8 cellular contexts compared by ENCODE assay signal in the genomic region with DNA sequence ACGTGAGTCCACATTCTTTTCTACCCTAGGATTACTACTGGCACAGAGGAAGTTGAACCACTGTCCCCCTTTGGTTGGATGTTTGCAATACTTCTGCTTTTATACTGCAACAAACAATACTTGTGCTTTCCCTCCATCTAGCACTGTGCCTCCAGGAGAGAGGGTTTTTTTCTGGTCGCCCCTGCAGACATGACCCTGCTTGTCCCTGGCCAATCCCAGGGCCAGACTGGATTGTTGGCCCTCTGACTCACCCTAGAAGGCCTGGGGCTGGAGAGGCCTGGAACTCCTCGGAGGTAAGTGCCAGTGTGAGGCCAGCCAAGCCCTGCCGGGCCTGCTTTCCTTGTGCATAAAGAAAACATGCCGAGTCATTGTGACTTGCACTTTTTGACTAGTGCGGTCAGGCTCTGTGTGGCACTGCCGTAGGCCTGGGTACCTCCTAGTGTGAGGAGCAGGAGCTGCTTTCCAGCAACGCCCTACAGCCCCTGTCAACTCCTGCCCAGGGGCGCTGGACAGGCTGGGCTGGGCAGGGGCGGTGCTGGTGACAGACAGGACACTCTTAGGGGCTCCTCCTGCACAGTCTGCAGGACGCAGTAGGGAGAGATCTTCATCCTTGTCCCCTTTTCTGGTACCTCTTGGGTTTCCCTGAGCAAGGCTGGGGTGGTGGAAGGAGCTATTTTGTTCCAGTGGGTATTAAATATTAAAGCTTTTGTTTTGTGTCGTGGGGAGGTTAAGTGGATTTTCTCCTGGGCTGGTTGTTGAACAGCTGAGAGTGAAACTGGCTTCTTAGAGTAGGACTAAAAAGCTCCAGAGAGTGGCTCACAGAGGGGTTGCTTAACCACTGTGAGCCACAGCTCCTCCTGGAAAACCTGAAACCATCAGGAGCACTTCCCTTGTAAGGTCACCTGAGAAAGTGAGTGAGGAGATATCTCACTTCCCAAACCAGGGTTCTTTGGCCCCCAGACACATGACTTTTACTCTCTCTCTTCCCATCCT. TPM values are rescaled to one million over a fixed set of nuclear protein-coding genes. Genes with fewer than 3 reads are reported as not detected.
A peak's percentile ranks its signal among the peaks of the same experiment; 100 is the strongest.
DNase-seq lines count a peak whose midpoint lies in the region; ATAC-seq and TF ChIP-seq lines count a peak whose summit lies in the region.

No MANE protein-coding gene starts in this region.

- no peaks in the 10 kb centered on the region for H3K9me3 Mint-ChIP-seq in activated naive CD4-positive, alpha-beta T cell treated with anti-CD3 and anti-CD28 coated beads for 36 hours
- no peaks in the 10 kb centered on the region for H3K9me3 Mint-ChIP-seq in CD4-positive, alpha-beta memory T cell

- intact Hi-C loops in activated naive CD4-positive, alpha-beta T cell treated with anti-CD3 and anti-CD28 coated beads for 36 hours (cut with micrococcal nuclease): no loop called here
- intact Hi-C loops in prostate gland (cut with DNase I): no loop called here
- intact Hi-C loops in CD4-positive, alpha-beta memory T cell (cut with micrococcal nuclease): no loop called here

- no peaks in the 10 kb centered on the region for H3K36me3 ChIP-seq in prostate gland
- no peaks in the 10 kb centered on the region for H3K36me3 ChIP-seq in CD4-positive, alpha-beta memory T cell (ENCODE audit: insufficient read depth, low read length)

- H3K27ac Mint-ChIP-seq in activated naive CD4-positive, alpha-beta T cell treated with anti-CD3 and anti-CD28 coated beads for 36 hours: peak overlapping the region; percentile 34
- peak overlapping the region in 1 of 7 donors; percentile 28 for H3K27ac Mint-ChIP-seq in CD4-positive, alpha-beta memory T cell

- in situ Hi-C loops in astrocyte of the cerebellum (cut with HindIII; ENCODE audit: low sequenced_read_pairs): no loop called here

- no peak overlapping the region for H3K4me3 ChIP-seq in astrocyte of the cerebellum (ENCODE audit: low read depth, low read length)
- no peak overlapping the region for H3K4me3 ChIP-seq in prostate gland
- H3K4me3 ChIP-seq in CD4-positive, alpha-beta memory T cell (ENCODE audit: low read length in 2 of 2): no peak overlapping the region

- H3K9me3 ChIP-seq in prostate gland: no peaks in the 10 kb centered on the region
- no peaks in the 10 kb centered on the region for H3K9me3 ChIP-seq in CD4-positive, alpha-beta memory T cell (ENCODE audit: control insufficient read depth in 1 of 2, low read length in 2 of 2)

- TF ChIP-seq CTCF in astrocyte of the cerebellum (IDR thresholded peaks at IDR 0.05; ENCODE audit: low read depth, low read length, missing control alignments): no peak
- peak in 3 of 4 experiments; percentile 7 to 36 (median 21) for TF ChIP-seq CTCF in prostate gland (IDR thresholded peaks at IDR 0.05)

- H3K4me1 Mint-ChIP-seq in activated naive CD4-positive, alpha-beta T cell treated with anti-CD3 and anti-CD28 coated beads for 36 hours (ENCODE audit: low read depth): peaks cover 12% of the 10 kb centered on the region
- H3K4me1 Mint-ChIP-seq in CD4-positive, alpha-beta memory T cell: peaks cover 0 to 3% (median under 1%) of the 10 kb centered on the region in 4 donors

- H3K27ac ChIP-seq in prostate gland: peak overlapping the region; percentile 70 to 75
- H3K27ac ChIP-seq in CD4-positive, alpha-beta memory T cell (ENCODE audit: low read depth, low read length): no peak overlapping the region

- no peaks in the 10 kb centered on the region for H3K27me3 ChIP-seq in prostate gland (replicated peaks; ENCODE audit: insufficient read depth)
- H3K27me3 ChIP-seq in CD4-positive, alpha-beta memory T cell (ENCODE audit: insufficient read depth, low read length): no peaks in the 10 kb centered on the region

- DNase-seq in activated naive CD4-positive, alpha-beta T cell treated with anti-CD3 and anti-CD28 coated beads for 36 hours: peak; percentile 54
- DNase-seq in activated naive CD4-positive, alpha-beta T cell treated with Interleukin-2 at 50 U/mL for 16 hours: no peak
- DNase-seq in NOMO-1 treated with dmso at 0.1 percent for 144 hours (lab: John Stamatoyannopoulos, UW; ENCODE audit: unreplicated experiment): peak; percentile 94
- DNase-seq in astrocyte of the cerebellum (ENCODE audit: low read depth): peak; percentile 85
- DNase-seq in hepatic stellate cell (ENCODE audit: low spot score): peak; percentile 91
- peak; percentile 97 for DNase-seq in prostate gland (ENCODE audit: low spot score)
- DNase-seq in CD4-positive, alpha-beta memory T cell: no peak

- 17% methylated on average over 12 of the region's 12 CpGs for WGBS in prostate gland

- CTCF ChIA-PET in activated naive CD4-positive, alpha-beta T cell treated with anti-CD3 and anti-CD28 coated beads for 36 hours (lab: Charles Lee): no interaction called here
- CTCF ChIA-PET in CD4-positive, alpha-beta memory T cell (lab: Charles Lee; ENCODE audit: partially characterized antibody): no interaction called here

- no peak overlapping the region for H3K4me3 Mint-ChIP-seq in activated naive CD4-positive, alpha-beta T cell treated with anti-CD3 and anti-CD28 coated beads for 36 hours
- no peak overlapping the region for H3K4me3 Mint-ChIP-seq in CD4-positive, alpha-beta memory T cell

- TF ChIP-seq POLR2A in prostate gland (IDR thresholded peaks at IDR 0.05): no peak

- POLR2A ChIA-PET in CD4-positive, alpha-beta memory T cell (lab: Charles Lee; ENCODE audit: partially characterized antibody): no interaction called here

- H3K36me3 Mint-ChIP-seq in activated naive CD4-positive, alpha-beta T cell treated with anti-CD3 and anti-CD28 coated beads for 36 hours (ENCODE audit: low read depth): no peaks in the 10 kb centered on the region
- no peaks in the 10 kb centered on the region for H3K36me3 Mint-ChIP-seq in CD4-positive, alpha-beta memory T cell

- peak; percentile 73 for ATAC-seq in HG03460 (IDR thresholded peaks at IDR 0.05; ENCODE audit: unreplicated experiment)

- no peaks in the 10 kb centered on the region for H3K27me3 Mint-ChIP-seq in activated naive CD4-positive, alpha-beta T cell treated with anti-CD3 and anti-CD28 coated beads for 36 hours (ENCODE audit: low read depth)
- peaks cover 0 to 2% of the 10 kb centered on the region in 2 donors for H3K27me3 Mint-ChIP-seq in CD4-positive, alpha-beta memory T cell

- peaks cover 11% of the 10 kb centered on the region for H3K4me1 ChIP-seq in prostate gland (replicated peaks)
- H3K4me1 ChIP-seq in CD4-positive, alpha-beta memory T cell (ENCODE audit: insufficient read depth, low read length): no peaks in the 10 kb centered on the region

RNA-seq across cellular contexts. Expression of gene TKT, which starts 14.4 kb away (rescaled TPM):
- total RNA-seq in activated naive CD4-positive, alpha-beta T cell treated with anti-CD3 and anti-CD28 coated beads for 36 hours: 100 to 1,000 TPM; 316 to 322 TPM
- total RNA-seq in prostate gland: 100 to 1,000 TPM; 187 to 226 TPM
- 10 to 100 TPM; 75.6 to 87.9 TPM for total RNA-seq in CD4-positive, alpha-beta memory T cell
- polyA plus RNA-seq in CD4-positive, alpha-beta memory T cell: 10 to 100 TPM; 49.3 to 75.6 TPM

Comparison
In these comparisons a context has a peak if more than half of its experiments do, and no peak if none do; other contexts are left out.
1. DNase-seq: peak in activated naive CD4-positive, alpha-beta T cell treated with anti-CD3 and anti-CD28 coated beads for 36 hours (single experiment), NOMO-1 treated with dmso at 0.1 percent for 144 hours (single experiment), astrocyte of the cerebellum (single experiment), hepatic stellate cell (single experiment) and prostate gland (single experiment); none in activated naive CD4-positive, alpha-beta T cell treated with Interleukin-2 at 50 U/mL for 16 hours (single experiment) and CD4-positive, alpha-beta memory T cell (0 of 5).